Comparison of ENCODE assay signal across 20 cellular contexts in genomic region chr16:651844-652243, GRCh38.
"Had no signal": no experiment of that assay in that cellular context is flagged by ENCODE, and none has a peak within 500 bp of the region (broad histone marks: within the 10 kb centered on the region; RNA-seq: fewer than 3 reads in every experiment).

No MANE protein-coding gene starts in this region.

- H3K36me3 Mint-ChIP-seq: activated naive CD4-positive, alpha-beta T cell treated with anti-CD3 and anti-CD28 coated beads, Interleukin-2, amount 50 U/mL, for 24 hours; memory B cell; naive thymus-derived CD8-positive, alpha-beta T cell had no signal

- DNase-seq: activated CD4-positive, alpha-beta T cell treated with anti-CD3 and anti-CD28 coated beads for 4 hours; activated CD4-positive, alpha-beta T cell treated with anti-CD3 and anti-CD28 coated beads, Interleukin-2, amount 50 U/mL, for 4 hours; activated CD8-positive, alpha-beta memory T cell treated with anti-CD3 and anti-CD28 coated beads, Interleukin-2, amount 50 U/mL, for 4 hours; activated gamma-delta T cell; activated naive CD8-positive, alpha-beta T cell treated with anti-CD3 and anti-CD28 coated beads, Interleukin-2, amount 50 U/mL, for 24 hours; activated T-cell treated with anti-CD3 and anti-CD28 coated beads, Interleukin-2, amount 50 U/mL, for 1 hour; central memory CD4-positive, alpha-beta T cell; esophagus squamous epithelium; kidney glomerular epithelial cell; naive thymus-derived CD8-positive, alpha-beta T cell; stimulated activated CD4-positive, alpha-beta T cell treated with anti-CD3 and anti-CD28 coated beads, Interleukin-15, amount 100 ng/mL, for 24 hours; stimulated activated CD4-positive, alpha-beta T cell treated with anti-CD3 and anti-CD28 coated beads, Interleukin-2, amount 100 ng/mL, for 24 hours; stimulated activated naive B cell treated with anti-CD40 and anti-IgM and Interleukin-4, amounts not matched to agents 10 μg/mL and 1 μg/mL and 100 μg/mL, for 72 hours; stomach; thyroid gland; upper lobe of left lung had no signal

- H3K27me3 Mint-ChIP-seq: activated naive CD4-positive, alpha-beta T cell treated with anti-CD3 and anti-CD28 coated beads, Interleukin-2, amount 50 U/mL, for 24 hours; activated naive CD8-positive, alpha-beta T cell treated with anti-CD3 and anti-CD28 coated beads, Interleukin-2, amount 50 U/mL, for 24 hours; dendritic cell treated with granulocyte-macrophage colony-stimulating factor and Interleukin-4, amounts not matched to agents 40 ng/mL and 50 ng/mL, for 4 days; memory B cell; naive thymus-derived CD8-positive, alpha-beta T cell; stimulated activated naive B cell treated with anti-CD40 and anti-IgM and Interleukin-4, amounts not matched to agents 10 μg/mL and 1 μg/mL and 100 μg/mL, for 72 hours had no signal

- H3K9me3 Mint-ChIP-seq: activated naive CD4-positive, alpha-beta T cell treated with anti-CD3 and anti-CD28 coated beads, Interleukin-2, amount 50 U/mL, for 24 hours; activated naive CD8-positive, alpha-beta T cell treated with anti-CD3 and anti-CD28 coated beads, Interleukin-2, amount 50 U/mL, for 24 hours; dendritic cell treated with granulocyte-macrophage colony-stimulating factor and Interleukin-4, amounts not matched to agents 40 ng/mL and 50 ng/mL, for 4 days; memory B cell; naive thymus-derived CD8-positive, alpha-beta T cell; stimulated activated naive B cell treated with anti-CD40 and anti-IgM and Interleukin-4, amounts not matched to agents 10 μg/mL and 1 μg/mL and 100 μg/mL, for 72 hours had no signal

- H3K4me1 Mint-ChIP-seq: activated naive CD4-positive, alpha-beta T cell treated with anti-CD3 and anti-CD28 coated beads, Interleukin-2, amount 50 U/mL, for 24 hours had no signal

- ATAC-seq: activated naive CD8-positive, alpha-beta T cell treated with anti-CD3 and anti-CD28 coated beads, Interleukin-2, amount 50 U/mL, for 24 hours; left lobe of liver; naive thymus-derived CD8-positive, alpha-beta T cell; stimulated activated naive B cell treated with anti-CD40 and anti-IgM and Interleukin-4, amounts not matched to agents 10 μg/mL and 1 μg/mL and 100 μg/mL, for 72 hours had no signal

- H3K4me3 Mint-ChIP-seq: activated naive CD8-positive, alpha-beta T cell treated with anti-CD3 and anti-CD28 coated beads, Interleukin-2, amount 50 U/mL, for 24 hours; dendritic cell treated with granulocyte-macrophage colony-stimulating factor and Interleukin-4, amounts not matched to agents 40 ng/mL and 50 ng/mL, for 4 days; memory B cell had no signal

- H3K27ac Mint-ChIP-seq: activated naive CD4-positive, alpha-beta T cell treated with anti-CD3 and anti-CD28 coated beads, Interleukin-2, amount 50 U/mL, for 24 hours; activated naive CD8-positive, alpha-beta T cell treated with anti-CD3 and anti-CD28 coated beads, Interleukin-2, amount 50 U/mL, for 24 hours; dendritic cell treated with granulocyte-macrophage colony-stimulating factor and Interleukin-4, amounts not matched to agents 40 ng/mL and 50 ng/mL, for 4 days; memory B cell; naive thymus-derived CD8-positive, alpha-beta T cell; stimulated activated naive B cell treated with anti-CD40 and anti-IgM and Interleukin-4, amounts not matched to agents 10 μg/mL and 1 μg/mL and 100 μg/mL, for 72 hours had no signal
